ENCODE assay signal across 8 cellular contexts in the genomic region with DNA sequence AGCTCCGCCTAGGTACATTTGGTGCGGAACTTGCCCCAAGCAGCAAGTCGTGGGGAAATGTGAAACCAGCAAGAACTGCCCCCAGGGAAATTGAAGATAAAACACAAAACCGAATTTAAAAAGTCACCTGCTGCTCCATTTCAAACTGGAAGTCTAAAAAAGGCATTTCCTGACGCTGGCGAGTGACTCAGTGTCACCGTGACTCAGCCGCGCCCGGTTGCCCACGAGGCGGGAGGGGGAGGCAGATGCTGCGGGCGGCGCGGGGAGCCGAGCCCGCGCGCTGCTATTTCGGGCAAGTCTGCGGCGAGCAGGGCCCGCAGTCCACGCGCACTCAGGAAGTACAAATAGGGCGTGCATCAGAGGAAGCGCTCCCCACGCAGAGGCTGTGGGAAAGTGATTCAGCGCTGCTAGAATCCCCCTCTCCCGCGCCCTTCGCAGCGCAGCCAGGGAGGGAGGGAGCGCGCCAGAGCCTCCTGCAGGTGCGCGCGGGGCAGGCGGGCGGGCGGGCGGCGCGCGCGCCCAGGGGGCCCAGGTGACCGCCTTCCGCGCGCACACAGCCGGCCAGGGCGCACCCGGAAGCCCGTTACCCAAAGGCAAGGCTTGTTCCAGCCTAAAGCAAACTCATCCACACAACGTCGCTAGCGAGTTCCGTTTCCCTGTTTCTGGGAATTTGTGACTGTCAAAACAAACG.
DNase-seq lines count a peak whose midpoint lies in the region; ATAC-seq and TF ChIP-seq lines count a peak whose summit lies in the region.

No MANE protein-coding gene starts in this region.

- H3K27me3 ChIP-seq in OCI-LY3 (ENCODE audit: low read depth, low read length) = peaks cover 17% of the 10 kb centered on the region; the same call in 1 of the 2 replicates

- H3K79me2 ChIP-seq in OCI-LY3 (ENCODE audit: low read length) = no peaks in the 10 kb centered on the region

- no peaks in the 10 kb centered on the region for H3K36me3 ChIP-seq in OCI-LY3 (replicated peaks; ENCODE audit: low read depth, low read length)

- no peak overlapping the region for H2AFZ ChIP-seq in OCI-LY3 (ENCODE audit: low read depth, low read length)

- H3K27ac Mint-ChIP-seq in natural killer cell treated with Interleukin-12 subunit alpha and Interleukin-12 subunit beta and Interleukin-15 and Interleukin-18, amount 100 ng/mL, for 72 hours = peak overlapping the region; percentile 46 to 79
- H3K27ac Mint-ChIP-seq in stimulated activated naive B cell treated with anti-CD40 and anti-IgM and Interleukin-4, amounts not matched to agents 10 μg/mL and 1 μg/mL and 100 μg/mL, for 72 hours = peak overlapping the region; percentile 91

- DNase-seq in Ammon's horn (ENCODE audit: low spot score) (peak; percentile 76), fibroblast of gingiva (ENCODE audit: low read depth) (peak; percentile 47)
- DNase-seq in activated T-cell treated with anti-CD3 and anti-CD28 coated beads, Interleukin-2, amount 50 U/mL, for 48 hours = peak; percentile 79 to 83
- DNase-seq in natural killer cell treated with Interleukin-12 subunit alpha and Interleukin-12 subunit beta and Interleukin-15 and Interleukin-18, amount 100 ng/mL, for 72 hours (ENCODE audit: low spot score) = peak; percentile 69
- DNase-seq in stimulated activated naive B cell treated with anti-CD40 and anti-IgM and Interleukin-4, amounts not matched to agents 10 μg/mL and 1 μg/mL and 100 μg/mL, for 72 hours = peak; percentile 68

- peak overlapping the region; percentile 83 for H3K4me3 Mint-ChIP-seq in natural killer cell treated with Interleukin-12 subunit alpha and Interleukin-12 subunit beta and Interleukin-15 and Interleukin-18, amount 100 ng/mL, for 72 hours
- H3K4me3 Mint-ChIP-seq in stimulated activated naive B cell treated with anti-CD40 and anti-IgM and Interleukin-4, amounts not matched to agents 10 μg/mL and 1 μg/mL and 100 μg/mL, for 72 hours = peak overlapping the region; percentile 83 to 86

- peak overlapping the region; percentile 59 for H3K4me2 ChIP-seq in OCI-LY3 (ENCODE audit: low read length)

- peak overlapping the region; percentile 52 for H3K4me3 ChIP-seq in OCI-LY3 (ENCODE audit: low read length)

- peaks cover 28 to 50% of the 10 kb centered on the region in 2 donors for H3K27me3 Mint-ChIP-seq in natural killer cell treated with Interleukin-12 subunit alpha and Interleukin-12 subunit beta and Interleukin-15 and Interleukin-18, amount 100 ng/mL, for 72 hours
- H3K27me3 Mint-ChIP-seq in stimulated activated naive B cell treated with anti-CD40 and anti-IgM and Interleukin-4, amounts not matched to agents 10 μg/mL and 1 μg/mL and 100 μg/mL, for 72 hours = peaks cover 25 to 35% of the 10 kb centered on the region in 2 donors

- no peak overlapping the region for H3K9ac ChIP-seq in OCI-LY3 (ENCODE audit: low read length)

- H3K9me3 ChIP-seq in OCI-LY3 (ENCODE audit: insufficient read depth, low read length) = no peaks in the 10 kb centered on the region

- H3K36me3 Mint-ChIP-seq in natural killer cell treated with Interleukin-12 subunit alpha and Interleukin-12 subunit beta and Interleukin-15 and Interleukin-18, amount 100 ng/mL, for 72 hours = peaks cover 4% of the 10 kb centered on the region
- peaks cover 1 to 5% of the 10 kb centered on the region in 2 donors for H3K36me3 Mint-ChIP-seq in stimulated activated naive B cell treated with anti-CD40 and anti-IgM and Interleukin-4, amounts not matched to agents 10 μg/mL and 1 μg/mL and 100 μg/mL, for 72 hours

- TF ChIP-seq CTCF in OCI-LY3 (IDR thresholded peaks at IDR 0.05; ENCODE audit: low read depth, low read length) = no peak; the same call in 1 of the 2 replicates

- ATAC-seq in GM19351 (IDR thresholded peaks at IDR 0.05; ENCODE audit: unreplicated experiment) (peak; percentile 48), HG03442 (IDR thresholded peaks at IDR 0.05; ENCODE audit: unreplicated experiment) (peak; percentile 61)
- ATAC-seq in natural killer cell treated with Interleukin-12 subunit alpha and Interleukin-12 subunit beta and Interleukin-15 and Interleukin-18, amount 100 ng/mL, for 72 hours = peak; percentile 87 to 88
- ATAC-seq in stimulated activated naive B cell treated with anti-CD40 and anti-IgM and Interleukin-4, amounts not matched to agents 10 μg/mL and 1 μg/mL and 100 μg/mL, for 72 hours (replicated peaks) = peak; percentile 68 to 77

- H3K4me1 Mint-ChIP-seq in natural killer cell treated with Interleukin-12 subunit alpha and Interleukin-12 subunit beta and Interleukin-15 and Interleukin-18, amount 100 ng/mL, for 72 hours (ENCODE audit: low read depth in 2 of 2) = peaks cover 11 to 14% of the 10 kb centered on the region in 2 donors
- peaks cover 14 to 28% of the 10 kb centered on the region in 2 donors for H3K4me1 Mint-ChIP-seq in stimulated activated naive B cell treated with anti-CD40 and anti-IgM and Interleukin-4, amounts not matched to agents 10 μg/mL and 1 μg/mL and 100 μg/mL, for 72 hours

- no peak overlapping the region for H3K27ac ChIP-seq in OCI-LY3 (ENCODE audit: low read length)

- H3K4me1 ChIP-seq in OCI-LY3 (ENCODE audit: low read length) = no peaks in the 10 kb centered on the region

- H4K20me1 ChIP-seq in OCI-LY3 (ENCODE audit: insufficient read depth, low read length) = no peaks in the 10 kb centered on the region

- H3K9me3 Mint-ChIP-seq in natural killer cell treated with Interleukin-12 subunit alpha and Interleukin-12 subunit beta and Interleukin-15 and Interleukin-18, amount 100 ng/mL, for 72 hours = peaks cover 3% of the 10 kb centered on the region
- H3K9me3 Mint-ChIP-seq in stimulated activated naive B cell treated with anti-CD40 and anti-IgM and Interleukin-4, amounts not matched to agents 10 μg/mL and 1 μg/mL and 100 μg/mL, for 72 hours = peaks cover 8 to 15% of the 10 kb centered on the region in 2 donors
